ENCODE assay signal across 8 cellular contexts in the genomic region with DNA sequence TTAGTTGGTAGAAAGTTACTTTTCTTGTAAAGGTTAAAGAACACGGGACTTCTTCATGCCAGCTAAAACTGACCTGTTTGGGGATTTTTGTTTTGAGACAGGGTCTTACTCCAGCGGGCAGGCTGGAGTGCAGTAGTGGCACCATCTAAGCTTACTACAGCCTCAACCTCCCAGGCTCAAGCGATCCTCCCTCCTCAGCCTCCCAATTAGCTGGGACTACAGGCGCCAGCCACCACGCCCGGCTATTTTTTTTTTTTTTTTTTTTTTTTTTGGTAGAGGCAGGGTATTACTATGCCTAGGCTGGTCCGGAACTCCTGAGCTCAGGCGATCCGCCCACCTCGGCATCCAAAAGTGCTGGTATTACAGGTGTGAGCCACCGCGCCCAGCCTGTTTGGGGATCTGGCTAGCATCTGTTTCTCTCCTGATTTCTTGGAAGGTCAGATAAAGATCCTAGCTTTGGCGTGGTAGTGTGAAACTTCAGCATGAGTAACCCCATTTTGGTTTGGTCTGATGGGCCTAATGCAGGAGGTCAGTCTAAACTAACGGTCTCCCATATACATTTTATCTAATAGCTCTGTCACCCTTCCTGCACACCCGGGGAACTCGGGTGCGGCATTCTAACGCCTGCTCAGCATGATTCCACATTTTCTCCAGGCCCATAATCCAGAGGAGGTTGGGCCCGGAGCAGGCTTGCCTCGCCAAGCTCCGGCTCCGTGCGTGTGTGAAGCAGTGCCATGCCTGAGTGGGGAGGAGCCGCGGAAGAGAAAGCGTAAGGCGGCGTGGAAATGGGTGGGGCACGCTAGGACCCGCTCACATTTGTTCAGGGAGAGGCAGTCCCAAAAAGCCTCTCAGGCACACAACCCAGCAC.
A peak's percentile ranks its signal among the peaks of the same experiment; 100 is the strongest.
DNase-seq lines count a peak whose midpoint lies in the region; ATAC-seq and TF ChIP-seq lines count a peak whose summit lies in the region.

No MANE protein-coding gene starts in this region.

- peak; percentile 68 for ATAC-seq in GM21723 (IDR thresholded peaks at IDR 0.05; ENCODE audit: unreplicated experiment)

- peak overlapping the region; percentile 98 for H3K9ac ChIP-seq in iPS-15b (ENCODE audit: low read depth, low read length)

- peak overlapping the region; percentile 96 for H3K4me3 ChIP-seq in astrocyte of the spinal cord (ENCODE audit: low read depth, low read length)
- peak overlapping the region; percentile 96 for H3K4me3 ChIP-seq in iPS-15b (ENCODE audit: low read depth, low read length)
- H3K4me3 ChIP-seq in skin epidermis = peak overlapping the region; percentile 85 to 99 (median 92)

- no peak for TF ChIP-seq CTCF in astrocyte of the spinal cord (IDR thresholded peaks at IDR 0.05; ENCODE audit: low read depth, low read length)

- H3K36me3 ChIP-seq in iPS-15b (ENCODE audit: control insufficient read depth, insufficient read depth, low read length) = peaks cover 18% of the 10 kb centered on the region

- H3K9me3 ChIP-seq in iPS-15b (ENCODE audit: control insufficient read depth, insufficient read depth, low read length) = no peaks in the 10 kb centered on the region

- in situ Hi-C loops in KBM-7 (cut with MboI; ENCODE audit: low pct_unique_long_range_greater_than_20kb, low sequenced_read_pairs) (no loop called here), astrocyte of the spinal cord (cut with HindIII; ENCODE audit: low sequenced_read_pairs) (no loop called here)

- peaks cover 8% of the 10 kb centered on the region for H3K4me1 ChIP-seq in iPS-15b (ENCODE audit: control insufficient read depth, insufficient read depth, low read length)

- no peaks in the 10 kb centered on the region for H3K27me3 ChIP-seq in iPS-15b (ENCODE audit: control insufficient read depth, insufficient read depth, low read length)

- DNase-seq in GDM1 (lab: John Stamatoyannopoulos, UW) = peak; percentile 70
- DNase-seq in KBM-7 = peak; percentile 80
- peak; percentile 61 for DNase-seq in T-helper 9 cell
- peak; percentile 70 for DNase-seq in astrocyte of the spinal cord (ENCODE audit: low read depth, low spot score)
- no peak for DNase-seq in ecto neural progenitor cell (ENCODE audit: low spot score)

- H3K27ac ChIP-seq in skin epidermis = peak overlapping the region; percentile 89 to 100 (median 100)
